ENCODE assay signal across 19 cellular contexts in the genomic region with DNA sequence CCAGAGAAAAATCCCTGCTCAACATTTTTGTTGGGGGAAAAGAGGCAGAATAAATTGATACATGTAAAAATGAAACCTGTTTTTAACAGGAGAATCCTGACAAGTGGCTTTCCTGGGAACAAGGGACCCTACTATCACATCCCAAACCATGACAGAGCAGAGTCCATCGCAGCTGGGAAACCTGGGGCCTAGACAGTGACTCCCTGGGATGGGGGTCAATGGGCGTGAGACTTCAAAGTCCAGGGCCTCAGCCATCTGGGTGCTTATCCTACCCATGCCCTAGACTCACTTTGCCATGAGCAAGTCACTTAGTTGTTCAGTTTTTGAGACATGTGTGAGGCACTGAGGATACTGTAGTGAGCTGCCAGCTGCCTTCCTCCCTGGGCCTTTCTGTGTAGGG.
"Had no signal": no experiment of that assay in that cellular context is flagged by ENCODE, and none has a peak within 500 bp of the region (broad histone marks: within the 10 kb centered on the region; RNA-seq: fewer than 3 reads in every experiment).

No MANE protein-coding gene starts in this region.

- ATAC-seq: gastrocnemius medialis; heart right ventricle; naive thymus-derived CD4-positive, alpha-beta T cell; pancreas; right cardiac atrium; stimulated activated naive CD8-positive, alpha-beta T cell treated with anti-CD3 and anti-CD28 coated beads, Interleukin-15, Interleukin-2, amounts not matched to agents 100 U/mL and 50 U/mL, for 24 hours had no signal

- H3K4me1 ChIP-seq: uterus had no signal

- H3K4me3 Mint-ChIP-seq: naive thymus-derived CD4-positive, alpha-beta T cell had no signal

- H3K9me3 ChIP-seq: esophagus muscularis mucosa, gastrocnemius medialis, heart right ventricle, pancreas, tibial artery, upper lobe of left lung, uterus had no signal

- H3K27ac ChIP-seq: epithelial cell of prostate, esophagus muscularis mucosa, gastrocnemius medialis, heart right ventricle, pancreas, tibial artery, upper lobe of left lung, uterus had no signal

- H3K27ac Mint-ChIP-seq: progenitor cell of endocrine pancreas had no signal

- H3K36me3 ChIP-seq: uterus had no signal

- H3K27me3 ChIP-seq: gastrocnemius medialis, heart right ventricle, pancreas, tibial artery, upper lobe of left lung, uterus had no signal

- DNase-seq: effector memory CD4-positive, alpha-beta T cell; gastrocnemius medialis; heart right ventricle; hypothalamus; kidney glomerular epithelial cell; mammary epithelial cell; naive thymus-derived CD4-positive, alpha-beta T cell; occipital lobe; pancreas; right cardiac atrium; stimulated activated CD4-positive, alpha-beta T cell treated with anti-CD3 and anti-CD28 coated beads, Interleukin-2, amount 100 ng/mL, for 48 hours; stimulated activated naive CD8-positive, alpha-beta T cell treated with anti-CD3 and anti-CD28 coated beads, Interleukin-15, Interleukin-2, amounts not matched to agents 100 U/mL and 50 U/mL, for 24 hours; tibial artery; upper lobe of left lung; uterus had no signal

- H3K4me3 ChIP-seq: esophagus muscularis mucosa, gastrocnemius medialis, heart right ventricle, pancreas, smooth muscle cell, tibial artery, upper lobe of left lung, uterus had no signal

- H3K27me3 Mint-ChIP-seq: naive thymus-derived CD4-positive, alpha-beta T cell; progenitor cell of endocrine pancreas had no signal

- H3K9me3 Mint-ChIP-seq: naive thymus-derived CD4-positive, alpha-beta T cell had no signal
